Comparison of ENCODE assay signal across 26 cellular contexts in genomic region chr1:18879221-18879790, GRCh38. TPM values are rescaled to one million over a fixed set of nuclear protein-coding genes. Genes with fewer than 3 reads are reported as not detected.
DNase-seq lines count a peak whose midpoint lies in the region; ATAC-seq, FAIRE-seq and TF ChIP-seq lines count a peak whose summit lies in the region.
"Had no signal": no experiment of that assay in that cellular context is flagged by ENCODE, and none has a peak within 500 bp of the region (broad histone marks: within the 10 kb centered on the region; RNA-seq: fewer than 3 reads in every experiment).

No MANE protein-coding gene starts in this region.

- H3K4me1 ChIP-seq in HEK293 (ENCODE audit: control insufficient read depth, insufficient read depth, low read length) (0 out of 2 replicates have a peak, but pooled peaks cover 2% of the 10 kb centered on the region), Loucy (ENCODE audit: insufficient read depth, low read length, poor library complexity, severe bottlenecking) (peaks cover 14% of the 10 kb centered on the region), K562 (replicated peaks in 1 of 2; ENCODE audit: control insufficient read depth in 2 of 2, insufficient read depth in 2 of 2, low read length in 2 of 2) (peaks cover 0 to 28% of the 10 kb centered on the region in 2 experiments; a peak in 2 of 5 replicates), kidney (ENCODE audit: control insufficient read depth in 1 of 2, insufficient read depth in 1 of 2, low read depth in 1 of 2, low read length in 2 of 2) (peaks cover 12 to 31% of the 10 kb centered on the region in 2 donors)
- H3K4me1 ChIP-seq: A549; BLaER1 treated with 17β-estradiol and CSF1 and Interleukin-3, amounts not matched to agents 10 nM and 100 nM had no signal

- BruUV-seq in K562 (replicated peaks; lab: Mats Ljungman, UMichigan): no TSS peak

- no peaks in the 10 kb centered on the region for H3K9me1 ChIP-seq in K562 (ENCODE audit: control insufficient read depth, insufficient read depth, low read length)

- FAIRE-seq in K562 (lab: Jason Lieb, UNC) (no peak), kidney (lab: Jason Lieb, UNC) (no peak)
- FAIRE-seq: A549, GM12891, GM18507 had no signal

- no peaks in the 10 kb centered on the region for H3K27me3 Mint-ChIP-seq in CD4-positive, alpha-beta T cell
- no peaks in the 10 kb centered on the region for H3K27me3 Mint-ChIP-seq in activated T-helper 17 cell treated with anti-CD3 and anti-CD28 coated beads, Interleukin-2, amount 50 U/mL, for 72 hours
- H3K27me3 Mint-ChIP-seq: CD4-positive, alpha-beta memory T cell had no signal

- H3K9me3 Mint-ChIP-seq in CD4-positive, alpha-beta T cell: no peaks in the 10 kb centered on the region
- no peaks in the 10 kb centered on the region for H3K9me3 Mint-ChIP-seq in activated T-helper 17 cell treated with anti-CD3 and anti-CD28 coated beads, Interleukin-2, amount 50 U/mL, for 72 hours
- H3K9me3 Mint-ChIP-seq: CD14-positive monocyte; CD4-positive, alpha-beta memory T cell had no signal

- TF ChIP-seq POLR2A in K562 (conservative IDR thresholded peaks at IDR 0.05): no peak

- ATAC-seq in K562 (no peak), HG03460 (IDR thresholded peaks at IDR 0.05; ENCODE audit: unreplicated experiment) (no peak)
- ATAC-seq in CD4-positive, alpha-beta T cell (ENCODE audit: poor library complexity): no peak
- ATAC-seq in activated T-helper 17 cell treated with anti-CD3 and anti-CD28 coated beads, Interleukin-2, amount 50 U/mL, for 72 hours (replicated peaks): no peak
- ATAC-seq: A549 had no signal

- no peak overlapping the region for H3K27ac ChIP-seq in HEK293 (ENCODE audit: extremely low read depth, low read depth, low read length)
- no peak overlapping the region for H3K27ac ChIP-seq in K562 (ENCODE audit: extremely low read depth, low read depth, low read length)
- H3K27ac ChIP-seq in kidney (ENCODE audit: low read depth in 2 of 2, low read length in 2 of 2): peak overlapping the region in 1 of 2 donors; percentile 11
- no peak overlapping the region for H3K27ac ChIP-seq in CD4-positive, alpha-beta T cell (ENCODE audit: low read depth, low read length)
- H3K27ac ChIP-seq: A549; BLaER1 treated with 17β-estradiol and CSF1 and Interleukin-3, amounts not matched to agents 10 nM and 100 nM had no signal

- H3K4me3 ChIP-seq in HEK293 (ENCODE audit: low read depth, low read length) (no peak overlapping the region), Loucy (ENCODE audit: low read length, poor library complexity, severe bottlenecking) (peak overlapping the region; percentile 9), K562 (no peak overlapping the region), kidney (ENCODE audit: low read length in 2 of 2) (no peak overlapping the region)
- H3K4me3 ChIP-seq: A549; BLaER1 treated with 17β-estradiol and CSF1 and Interleukin-3, amounts not matched to agents 10 nM and 100 nM had no signal

- H3K36me3 ChIP-seq in HEK293 (ENCODE audit: control insufficient read depth in 2 of 2, insufficient read depth in 1 of 2, low read length in 2 of 2) (peaks cover 0 to 7% of the 10 kb centered on the region in 2 experiments; a peak in 1 of 3 replicates), Loucy (ENCODE audit: insufficient read depth, low read length) (peaks cover 7% of the 10 kb centered on the region; the same call in 1 of the 2 replicates), K562 (ENCODE audit: control insufficient read depth, insufficient read depth, low read length) (peaks cover 9% of the 10 kb centered on the region; the same call in 1 of the 3 replicates), kidney (ENCODE audit: control insufficient read depth in 1 of 2, insufficient read depth in 2 of 2, low read length in 2 of 2) (peaks cover 31 to 49% of the 10 kb centered on the region in 2 donors)
- H3K36me3 ChIP-seq: BE2C had no signal

- no peaks in the 10 kb centered on the region for H3K9me3 ChIP-seq in HEK293 (ENCODE audit: control insufficient read depth, insufficient read depth, low read depth, low read length)
- no peaks in the 10 kb centered on the region for H3K9me3 ChIP-seq in Loucy (ENCODE audit: insufficient read depth, low read depth, low read length)
- H3K9me3 ChIP-seq in K562 (replicated peaks; ENCODE audit: control insufficient read depth, insufficient read depth, low read depth, low read length): no peaks in the 10 kb centered on the region
- H3K9me3 ChIP-seq in kidney (ENCODE audit: control insufficient read depth in 1 of 2, low read length in 2 of 2): no peaks in the 10 kb centered on the region
- H3K9me3 ChIP-seq in CD4-positive, alpha-beta T cell (ENCODE audit: control insufficient read depth, low read length): no peaks in the 10 kb centered on the region
- H3K9me3 ChIP-seq: A549; BE2C; BLaER1 treated with 17β-estradiol and CSF1 and Interleukin-3, amounts not matched to agents 10 nM and 100 nM had no signal

- no peaks in the 10 kb centered on the region for H3K36me3 Mint-ChIP-seq in CD4-positive, alpha-beta T cell (ENCODE audit: low read depth)
- H3K36me3 Mint-ChIP-seq in activated T-helper 17 cell treated with anti-CD3 and anti-CD28 coated beads, Interleukin-2, amount 50 U/mL, for 72 hours (ENCODE audit: low read depth): no peaks in the 10 kb centered on the region
- H3K36me3 Mint-ChIP-seq: CD4-positive, alpha-beta memory T cell had no signal

- no peaks in the 10 kb centered on the region for H3K4me1 Mint-ChIP-seq in CD4-positive, alpha-beta T cell (ENCODE audit: low read depth)
- H3K4me1 Mint-ChIP-seq in activated T-helper 17 cell treated with anti-CD3 and anti-CD28 coated beads, Interleukin-2, amount 50 U/mL, for 72 hours: no peaks in the 10 kb centered on the region
- H3K4me1 Mint-ChIP-seq: CD14-positive monocyte; CD4-positive, alpha-beta memory T cell had no signal

- WGBS in K562 (ENCODE audit: insufficient coverage, low coverage, missing lambda C conversion rate): 64% methylated on average over 11 of the region's 12 CpGs

- H3F3A ChIP-seq in Loucy (ENCODE audit: low read depth): no peaks in the 10 kb centered on the region

- no peaks in the 10 kb centered on the region for H3K9me2 ChIP-seq in Loucy (replicated peaks; ENCODE audit: low read depth, low read length)

- H4K20me1 ChIP-seq in Loucy (ENCODE audit: insufficient read depth, low read length, poor library complexity, severe bottlenecking) (no peaks in the 10 kb centered on the region), K562 (replicated peaks; ENCODE audit: control insufficient read depth, insufficient read depth, low read length) (peaks cover 8% of the 10 kb centered on the region)

- in situ Hi-C loops in K562 (cut with MboI): loop anchor here (5.0 kb wide), 1 partner anchor 277 kb away; no protein-coding TSS in a partner anchor

- TF ChIP-seq CTCF in HEK293 (tag by site-specific recombination; IDR thresholded peaks at IDR 0.05) (no peak), Loucy (conservative IDR thresholded peaks at IDR 0.05; ENCODE audit: low read length) (no peak), K562 (IDR thresholded peaks at IDR 0.05 in 2 of 3, conservative IDR thresholded peaks at IDR 0.05 in 1 of 3; ENCODE audit: insufficient read depth in 2 of 3, low read depth in 1 of 3, low read length in 3 of 3) (no peak), kidney (IDR thresholded peaks at IDR 0.05; ENCODE audit: borderline replicate concordance, extremely low read depth, insufficient read depth) (no peak)
- TF ChIP-seq CTCF in CD4-positive, alpha-beta T cell (IDR thresholded peaks at IDR 0.05): no peak

- no peak overlapping the region for H3K4me3 Mint-ChIP-seq in CD4-positive, alpha-beta T cell
- H3K4me3 Mint-ChIP-seq in activated T-helper 17 cell treated with anti-CD3 and anti-CD28 coated beads, Interleukin-2, amount 50 U/mL, for 72 hours: no peak overlapping the region
- H3K4me3 Mint-ChIP-seq: CD14-positive monocyte; CD4-positive, alpha-beta memory T cell had no signal

- DNase-seq in K562 (ENCODE audit: extremely low read depth in 1 of 4, low spot score in 3 of 4) (no peak), kidney (peak; percentile 82), anterior cingulate cortex (lab: John Stamatoyannopoulos, UW) (no peak)
- no peak for DNase-seq in CD4-positive, alpha-beta T cell
- DNase-seq: 8988T; ACHN; AML-193; Calu3; CD4-positive, alpha-beta memory T cell; COR-L47; DMS53; GF-D8; GOT3; HCEC 1CT had no signal

- no peak for TF ChIP-seq RAD21 in K562 (CRISPR knock-in tag; conservative IDR thresholded peaks at IDR 0.05 in 1 of 2, IDR thresholded peaks at IDR 0.05 in 1 of 2)

- H3K9ac ChIP-seq in Loucy (ENCODE audit: low read depth, low read length, poor library complexity, severe bottlenecking) (no peak overlapping the region), K562 (ENCODE audit: insufficient read depth in 1 of 2, low read depth in 2 of 2, low read length in 2 of 2) (no peak overlapping the region), kidney (ENCODE audit: low read length in 2 of 2) (no peak overlapping the region)
- H3K9ac ChIP-seq: BLaER1 treated with 17β-estradiol and CSF1 and Interleukin-3, amounts not matched to agents 10 nM and 100 nM had no signal

- no peak for TF ChIP-seq EP300 in K562 (IDR thresholded peaks at IDR 0.05; ENCODE audit: low read length)

- POLR2A ChIA-PET in HEK293 (lab: Yijun Ruan, JAX) (no interaction called here), K562 (lab: Yijun Ruan, JAX) (no interaction called here)
- POLR2A ChIA-PET in CD4-positive, alpha-beta T cell (lab: Charles Lee): no interaction called here

- H3K79me2 ChIP-seq in Loucy (ENCODE audit: insufficient read depth, low read length): no peaks in the 10 kb centered on the region
- H3K79me2 ChIP-seq in K562 (ENCODE audit: control insufficient read depth, insufficient read depth, low read length): no peaks in the 10 kb centered on the region

- H3K27me3 ChIP-seq in Loucy (ENCODE audit: insufficient read depth, low read length, poor library complexity, severe bottlenecking) (no peaks in the 10 kb centered on the region), K562 (ENCODE audit: control insufficient read depth in 2 of 2, insufficient read depth in 2 of 2, low read length in 2 of 2) (no peaks in the 10 kb centered on the region)
- no peaks in the 10 kb centered on the region for H3K27me3 ChIP-seq in CD4-positive, alpha-beta T cell (ENCODE audit: control insufficient read depth, insufficient read depth, low read length)
- H3K27me3 ChIP-seq: BE2C; BLaER1 treated with 17β-estradiol and CSF1 and Interleukin-3, amounts not matched to agents 10 nM and 100 nM had no signal

- H3K4me2 ChIP-seq in Loucy (ENCODE audit: low read depth, low read length, poor library complexity, severe bottlenecking) (peak overlapping the region; percentile 47), K562 (ENCODE audit: insufficient read depth, low read length) (no peak overlapping the region)
- H3K4me2 ChIP-seq: A549; BLaER1 treated with 17β-estradiol and CSF1 and Interleukin-3, amounts not matched to agents 10 nM and 100 nM had no signal

- H3K27ac Mint-ChIP-seq in CD4-positive, alpha-beta T cell: no peak overlapping the region
- H3K27ac Mint-ChIP-seq in activated T-helper 17 cell treated with anti-CD3 and anti-CD28 coated beads, Interleukin-2, amount 50 U/mL, for 72 hours: no peak overlapping the region
- H3K27ac Mint-ChIP-seq: CD4-positive, alpha-beta memory T cell had no signal

- intact Hi-C loops in K562 (cut with micrococcal nuclease): no loop called here
- intact Hi-C loops in kidney (cut with DNase I): loop anchor here (10.0 kb wide), 1 partner anchor 275 kb away; no protein-coding TSS in a partner anchor
- intact Hi-C loops in CD4-positive, alpha-beta T cell (cut with DNase I, micrococcal nuclease): no loop called here

- H2AFZ ChIP-seq in Loucy (ENCODE audit: low read length) (no peak overlapping the region), K562 (ENCODE audit: low read depth, low read length) (no peak overlapping the region)

- CTCF ChIA-PET in HEK293 (lab: Yijun Ruan, JAX) (interaction anchor here (0.8 kb wide), 1 partner anchor 282 kb away, joined by 5 read pairs; no protein-coding TSS in a partner anchor), K562 (lab: Yijun Ruan, JAX; ENCODE audit: low intra/inter-chr PET ratio) (no interaction called here)
- CTCF ChIA-PET in CD4-positive, alpha-beta T cell (lab: Charles Lee): no interaction called here

RNA-seq across cellular contexts. Expression of gene TAS1R2, which starts 19.8 kb away (rescaled TPM):
- total RNA-seq in K562 (2011; cell fraction: chromatin; rRNA removed; ENCODE audit: low replicate concordance): not detected in 2 replicates
- not detected in 2 replicates for total RNA-seq in K562 (2011; cell fraction: nucleolus; rRNA removed)
- total RNA-seq in K562 (2011; cell fraction: nucleoplasm; rRNA removed): not detected in 2 replicates
- not detected in 2 replicates for total RNA-seq in K562 (2014; rRNA removed)
- total RNA-seq in K562 (2014; rRNA removed; fragmentation: Illumina TruSeq; extraction: Trizol): not detected in 2 replicates
- total RNA-seq in K562 (2015; rRNA removed; fragmentation: Illumina TruSeq; extraction: Trizol): not detected in 2 replicates
- not detected in 2 replicates for total RNA-seq in K562 (2021)
- polyA plus RNA-seq in K562 (2011; rRNA removed): not detected in 2 replicates
- 0.03 TPM in 1 of 2 replicates, not detected in the other for polyA plus RNA-seq in K562 (2011; cell fraction: cytosol; rRNA removed)
- 0.04 TPM in 1 of 2 replicates, not detected in the other for polyA plus RNA-seq in K562 (2011; cell fraction: nucleus; rRNA removed)
- polyA plus RNA-seq in K562 (2012): not detected in 2 replicates
- polyA plus RNA-seq in K562 (2014; fragmentation: Illumina TruSeq; extraction: Trizol): not detected in 2 replicates
- polyA plus RNA-seq in K562 (2014; fragmentation: Nextera tagmentation; extraction: Ambion mirVana): not detected
- polyA plus RNA-seq in K562 (2014; rRNA removed): not detected in 2 replicates
- not detected in 2 replicates for polyA minus RNA-seq in K562 (2011; rRNA and poly(A)+ RNA removed)
- not detected in 2 replicates for polyA minus RNA-seq in K562 (2011; cell fraction: cytosol; rRNA and poly(A)+ RNA removed)
- not detected in 2 replicates for polyA minus RNA-seq in K562 (2011; cell fraction: nucleus; rRNA and poly(A)+ RNA removed)
- total RNA-seq in kidney: not detected
- polyA plus RNA-seq in kidney (ENCODE audit: insufficient read depth, low read depth, low replicate concordance): not detected
- total RNA-seq in CD4-positive, alpha-beta T cell: not detected
- not detected for total RNA-seq in activated T-helper 17 cell treated with anti-CD3 and anti-CD28 coated beads, Interleukin-2, amount 50 U/mL, for 72 hours
- total RNA-seq: Calu3; CD4-positive, alpha-beta memory T cell; Daoy; G401 had no signal
- polyA plus RNA-seq: A549; CD14-positive monocyte; CD4-positive, alpha-beta memory T cell had no signal

RNA-seq across cellular contexts. Expression of gene ALDH4A1, which starts 23.0 kb away (rescaled TPM):
- 11.2 and 40.7 TPM in 2 replicates for total RNA-seq in K562 (2011; cell fraction: chromatin; rRNA removed; ENCODE audit: low replicate concordance)
- total RNA-seq in K562 (2011; cell fraction: nucleolus; rRNA removed): 26.5 and 44.0 TPM in 2 replicates
- total RNA-seq in K562 (2011; cell fraction: nucleoplasm; rRNA removed): 15.6 and 16.3 TPM in 2 replicates
- total RNA-seq in K562 (2014; rRNA removed) (27.2 and 28.7 TPM in 2 replicates), K562 (2014; rRNA removed; fragmentation: Illumina TruSeq; extraction: Trizol) (4.8 and 6.7 TPM in 2 replicates), K562 (2015; rRNA removed; fragmentation: Illumina TruSeq; extraction: Trizol) (16.6 and 17.0 TPM in 2 replicates), K562 (2021) (29.2 and 31.4 TPM in 2 replicates), kidney (49.3 TPM)
- polyA plus RNA-seq in K562 (2011; rRNA removed) (18.8 and 22.1 TPM in 2 replicates), K562 (2014; fragmentation: Illumina TruSeq; extraction: Trizol) (15.2 and 21.6 TPM in 2 replicates), K562 (2014; fragmentation: Nextera tagmentation; extraction: Ambion mirVana) (under 1 TPM; 0.27 to 0.73 TPM), K562 (2014; rRNA removed) (31.2 and 34.3 TPM in 2 replicates), kidney (ENCODE audit: insufficient read depth, low read depth, low replicate concordance) (352 TPM)
- 19.8 and 47.1 TPM in 2 replicates for polyA plus RNA-seq in K562 (2011; cell fraction: cytosol; rRNA removed)
- polyA plus RNA-seq in K562 (2011; cell fraction: nucleus; rRNA removed): 30.2 and 60.5 TPM in 2 replicates
- 27.3 and 32.5 TPM in 2 replicates for polyA plus RNA-seq in K562 (2012)
- polyA minus RNA-seq in K562 (2011; rRNA and poly(A)+ RNA removed): 4.7 and 11.0 TPM in 2 replicates
- polyA minus RNA-seq in K562 (2011; cell fraction: cytosol; rRNA and poly(A)+ RNA removed): 15.9 and 21.1 TPM in 2 replicates
- 13.7 and 17.0 TPM in 2 replicates for polyA minus RNA-seq in K562 (2011; cell fraction: nucleus; rRNA and poly(A)+ RNA removed)
- total RNA-seq in CD4-positive, alpha-beta T cell: under 1 TPM; 0.61 to 0.71 TPM
- total RNA-seq in activated T-helper 17 cell treated with anti-CD3 and anti-CD28 coated beads, Interleukin-2, amount 50 U/mL, for 72 hours: 1 to 10 TPM; 3.5 to 4.8 TPM
